In the genomic region with DNA sequence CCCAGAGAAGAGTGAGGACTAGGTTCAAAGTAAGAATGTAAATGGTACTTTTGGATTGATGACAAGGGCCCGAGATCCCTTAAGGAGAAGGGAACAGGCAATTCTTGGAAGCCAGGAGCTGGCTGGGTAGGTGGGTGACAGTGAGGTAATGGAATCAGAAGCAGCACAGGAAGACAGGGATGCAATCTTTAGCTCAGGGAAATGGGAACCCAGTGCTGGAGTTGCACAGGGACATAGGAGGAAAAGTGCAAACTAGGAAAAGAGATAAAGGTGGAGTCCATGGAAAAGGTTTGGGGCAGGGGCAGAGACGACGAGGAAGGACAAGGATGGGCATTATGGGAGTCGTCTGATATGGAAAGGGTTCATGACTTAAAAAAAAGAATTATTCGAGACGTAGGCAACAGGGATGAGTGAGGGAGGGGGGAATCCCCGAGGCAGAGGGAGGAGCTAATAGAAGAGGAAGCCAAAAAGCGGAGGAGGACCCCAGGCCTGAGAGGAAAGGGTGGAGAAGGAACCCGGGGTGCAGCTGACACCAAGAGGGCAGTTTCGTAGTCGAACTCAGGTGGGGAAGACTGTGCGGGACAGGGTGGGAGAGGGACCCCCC, we compare ENCODE assay signal across 7 cellular contexts. TPM values are rescaled to one million over a fixed set of nuclear protein-coding genes. Genes with fewer than 3 reads are reported as not detected.
DNase-seq lines count a peak whose midpoint lies in the region; ATAC-seq and TF ChIP-seq lines count a peak whose summit lies in the region.

No MANE protein-coding gene starts in this region.

- no peak for TF ChIP-seq CTCF in GM10266 (IDR thresholded peaks at IDR 0.05; ENCODE audit: control insufficient read depth, insufficient read depth, low read depth, missing control alignments)
- no peak for TF ChIP-seq CTCF in endodermal cell (conservative IDR thresholded peaks at IDR 0.05)

- DNase-seq in GM10266 (ENCODE audit: extremely low spot score) (peak; percentile 88), LHCN-M2 (ENCODE audit: low read depth) (peak; percentile 39), endodermal cell (no peak), midbrain (lab: John Stamatoyannopoulos, UW) (peak; percentile 56)
- DNase-seq in activated CD4-positive, alpha-beta T cell treated with anti-CD3 and anti-CD28 coated beads for 36 hours = peak; percentile 74
- peak; percentile 17 to 40 for DNase-seq in stimulated activated CD8-positive, alpha-beta memory T cell treated with anti-CD3 and anti-CD28 coated beads, Interleukin-7, amount 100 ng/mL, for 48 hours (ENCODE audit: extremely low read depth in 1 of 2, low read depth in 1 of 2)

- peaks cover 9% of the 10 kb centered on the region for H3K36me3 ChIP-seq in endodermal cell (ENCODE audit: control insufficient read depth, insufficient read depth, low read length)

- POLR2A ChIA-PET in activated CD4-positive, alpha-beta T cell treated with anti-CD3 and anti-CD28 coated beads for 36 hours (lab: Charles Lee) = interaction anchor here (1.0 to 3.1 kb wide), 5 partner anchors 10 to 75 kb away, joined by 3 to 29 read pairs (median 5); partner anchors contain the start of genes PSMD4 and ZNF687

- WGBS in endodermal cell (ENCODE audit: insufficient coverage in 1 of 2, insufficient read length in 1 of 2), 2 experiments = 7 to 12% methylated on average over 8 to 9 of the region's 12 CpGs

- no peaks in the 10 kb centered on the region for H3K4me1 ChIP-seq in endodermal cell (ENCODE audit: control insufficient read depth, insufficient read depth, low read length)

- H3K9me3 ChIP-seq in endodermal cell (ENCODE audit: control insufficient read depth, low read length) = no peaks in the 10 kb centered on the region

- H3K4me1 Mint-ChIP-seq in activated CD4-positive, alpha-beta T cell treated with anti-CD3 and anti-CD28 coated beads for 36 hours = peaks cover 35% of the 10 kb centered on the region
- peaks cover 18% of the 10 kb centered on the region for H3K4me1 Mint-ChIP-seq in endodermal cell

- no peaks in the 10 kb centered on the region for H3K9me3 Mint-ChIP-seq in activated CD4-positive, alpha-beta T cell treated with anti-CD3 and anti-CD28 coated beads for 36 hours (ENCODE audit: low read depth)
- no peaks in the 10 kb centered on the region for H3K9me3 Mint-ChIP-seq in endodermal cell

- peaks cover 30% of the 10 kb centered on the region for H3K36me3 Mint-ChIP-seq in activated CD4-positive, alpha-beta T cell treated with anti-CD3 and anti-CD28 coated beads for 36 hours (ENCODE audit: low read depth)
- peaks cover 29% of the 10 kb centered on the region for H3K36me3 Mint-ChIP-seq in endodermal cell (ENCODE audit: low read depth)

- peak overlapping the region; percentile 90 for H3K27ac Mint-ChIP-seq in activated CD4-positive, alpha-beta T cell treated with anti-CD3 and anti-CD28 coated beads for 36 hours
- peak overlapping the region; percentile 41 for H3K27ac Mint-ChIP-seq in endodermal cell

- H3K27me3 Mint-ChIP-seq in activated CD4-positive, alpha-beta T cell treated with anti-CD3 and anti-CD28 coated beads for 36 hours = no peaks in the 10 kb centered on the region
- no peaks in the 10 kb centered on the region for H3K27me3 Mint-ChIP-seq in endodermal cell (ENCODE audit: insufficient read depth)

- H3K9ac ChIP-seq in endodermal cell (ENCODE audit: extremely low read depth, low read length, poor library complexity, severe bottlenecking) = peak overlapping the region; percentile 96

- intact Hi-C loops in activated CD4-positive, alpha-beta T cell treated with anti-CD3 and anti-CD28 coated beads for 36 hours (cut with DNase I, micrococcal nuclease) = loop anchor here (1.0 to 5.0 kb wide), 17 partner anchors 14 to 764 kb away; partner anchors contain the start of genes RFX5 (in 2 of the 2), C2CD4D (in 1 of the 2), GABPB2 (in 1 of the 2) and MRPL9 (in 1 of the 2)

- CTCF ChIA-PET in activated CD4-positive, alpha-beta T cell treated with anti-CD3 and anti-CD28 coated beads for 36 hours (lab: Charles Lee) = interaction anchor here (0.7 to 8.5 kb wide), 11 partner anchors 10 to 171 kb away, joined by 3 to 80 read pairs (median 5); no protein-coding TSS in a partner anchor

- no peak overlapping the region for H3K27ac ChIP-seq in endodermal cell (ENCODE audit: low read depth, low read length)

- peak overlapping the region; percentile 91 for H3K4me3 ChIP-seq in endodermal cell (ENCODE audit: low read length)

- peak; percentile 48 for ATAC-seq in GM21717 (IDR thresholded peaks at IDR 0.05; ENCODE audit: unreplicated experiment)
- ATAC-seq in activated CD4-positive, alpha-beta T cell treated with anti-CD3 and anti-CD28 coated beads for 36 hours = peak; percentile 65

- H3K27me3 ChIP-seq in endodermal cell (ENCODE audit: control insufficient read depth, insufficient read depth, low read length, poor library complexity, severe bottlenecking) = no peaks in the 10 kb centered on the region

- peak overlapping the region; percentile 92 for H3K4me3 Mint-ChIP-seq in activated CD4-positive, alpha-beta T cell treated with anti-CD3 and anti-CD28 coated beads for 36 hours
- peak overlapping the region; percentile 80 for H3K4me3 Mint-ChIP-seq in endodermal cell

RNA-seq across cellular contexts. Expression of gene PI4KB, which starts 0.5 kb away (rescaled TPM):
- 45.6 and 60.0 TPM in 2 replicates for total RNA-seq in LHCN-M2 (2014; rRNA removed)
- polyA plus RNA-seq in LHCN-M2 (2012) = 41.1 TPM
- total RNA-seq in activated CD4-positive, alpha-beta T cell treated with anti-CD3 and anti-CD28 coated beads for 36 hours = 10 to 100 TPM; 53.0 to 54.5 TPM
- total RNA-seq in endodermal cell = 10 to 100 TPM; 34.3 to 37.5 TPM
- polyA plus RNA-seq in endodermal cell (2013, experiment 1 of 2) = 32.4 TPM
- 30.8 TPM for polyA plus RNA-seq in endodermal cell (2013, experiment 2 of 2)

RNA-seq across cellular contexts. Expression of gene RFX5, which starts 20.3 kb away (rescaled TPM):
- 62.8 and 73.3 TPM in 2 replicates for total RNA-seq in LHCN-M2 (2014; rRNA removed)
- polyA plus RNA-seq in LHCN-M2 (2012) = 21.4 TPM
- total RNA-seq in activated CD4-positive, alpha-beta T cell treated with anti-CD3 and anti-CD28 coated beads for 36 hours = 10 to 100 TPM; 47.6 to 50.4 TPM
- 10 to 100 TPM; 57.7 to 72.1 TPM for total RNA-seq in endodermal cell
- 66.0 TPM for polyA plus RNA-seq in endodermal cell (2013, experiment 1 of 2)
- polyA plus RNA-seq in endodermal cell (2013, experiment 2 of 2) = 64.5 TPM

RNA-seq across cellular contexts. Expression of gene ZNF687, which starts 44.6 kb away (rescaled TPM):
- total RNA-seq in LHCN-M2 (2014; rRNA removed) (16.2 and 21.6 TPM in 2 replicates), endodermal cell (10 to 100 TPM; 43.0 to 49.8 TPM)
- polyA plus RNA-seq in LHCN-M2 (2012) = 9.8 TPM
- total RNA-seq in activated CD4-positive, alpha-beta T cell treated with anti-CD3 and anti-CD28 coated beads for 36 hours = 10 to 100 TPM; 27.2 to 30.1 TPM
- polyA plus RNA-seq in endodermal cell (2013, experiment 1 of 2) = 24.3 TPM
- polyA plus RNA-seq in endodermal cell (2013, experiment 2 of 2) = 22.2 TPM

RNA-seq across cellular contexts. Expression of gene SELENBP1, which starts 45.8 kb away (rescaled TPM):
- 16.2 and 17.9 TPM in 2 replicates for total RNA-seq in LHCN-M2 (2014; rRNA removed)
- 11.6 TPM for polyA plus RNA-seq in LHCN-M2 (2012)
- total RNA-seq in activated CD4-positive, alpha-beta T cell treated with anti-CD3 and anti-CD28 coated beads for 36 hours = not detected
- 10 to 100 TPM; 35.4 to 39.2 TPM for total RNA-seq in endodermal cell
- 40.1 TPM for polyA plus RNA-seq in endodermal cell (2013, experiment 1 of 2)
- 37.3 TPM for polyA plus RNA-seq in endodermal cell (2013, experiment 2 of 2)
